In genomic region chr14:72844528-72844927, GRCh38 we compare ENCODE assay signal across 28 cellular contexts.
"Had no signal": no experiment of that assay in that cellular context is flagged by ENCODE, and none has a peak within 500 bp of the region (broad histone marks: within the 10 kb centered on the region; RNA-seq: fewer than 3 reads in every experiment).

No MANE protein-coding gene starts in this region.

- DNase-seq: activated CD4-positive, alpha-beta T cell treated with anti-CD3 and anti-CD28 coated beads for 48 hours; activated CD4-positive, alpha-beta T cell treated with anti-CD3 and anti-CD28 coated beads, Interleukin-2, amount 50 U/mL, for 48 hours; activated CD8-positive, alpha-beta memory T cell treated with anti-CD3 and anti-CD28 coated beads, Interleukin-2, amount 50 U/mL, for 4 hours; activated gamma-delta T cell; activated naive CD4-positive, alpha-beta T cell treated with anti-CD3 and anti-CD28 coated beads, Interleukin-2, amount 10 ng/mL, durations not matched to agents 7 days and 5 days; activated naive CD8-positive, alpha-beta T cell treated with anti-CD3 and anti-CD28 coated beads, Interleukin-2, amount 10 ng/mL, durations not matched to agents 7 days and 5 days; activated T-cell treated with anti-CD3 and anti-CD28 coated beads, Interleukin-2, amount 50 U/mL, for 1 hour; amniotic stem cell; caudate nucleus; cortex of kidney; effector memory CD8-positive, alpha-beta T cell; foreskin melanocyte; kidney glomerular epithelial cell; mesendoderm; natural killer cell; occipital lobe; stimulated activated CD4-positive, alpha-beta T cell treated with anti-CD3 and anti-CD28 coated beads, Interleukin-15, amount 100 ng/mL, for 24 hours; stimulated activated CD4-positive, alpha-beta T cell treated with anti-CD3 and anti-CD28 coated beads, Interleukin-2, amount 100 ng/mL, for 24 hours; stimulated activated naive CD4-positive, alpha-beta T cell; T-helper 9 cell had no signal

- H3K4me1 ChIP-seq: neural progenitor cell, suprapubic skin, tibial nerve had no signal

- H3K4me3 Mint-ChIP-seq: activated naive CD4-positive, alpha-beta T cell treated with anti-CD3 and anti-CD28 coated beads, Interleukin-2, amount 10 ng/mL, durations not matched to agents 7 days and 5 days; activated naive CD8-positive, alpha-beta T cell treated with anti-CD3 and anti-CD28 coated beads, Interleukin-2, amount 10 ng/mL, durations not matched to agents 7 days and 5 days; activated T-helper 1 cell treated with anti-CD3 and anti-CD28 coated beads, Interleukin-12 subunit alpha, Interleukin-12 subunit beta, Interleukin-2, Interleukin-4 antibody, amounts not matched to agents 30 ng/mL and 10 ng/mL and 1 ng/mL, durations not matched to agents 14 hours and 24 hours and 36 hours; effector memory CD8-positive, alpha-beta T cell; natural killer cell; neural progenitor cell had no signal

- H3K4me1 Mint-ChIP-seq: activated naive CD4-positive, alpha-beta T cell treated with anti-CD3 and anti-CD28 coated beads, Interleukin-2, amount 10 ng/mL, durations not matched to agents 7 days and 5 days; natural killer cell; neural progenitor cell had no signal

- H3K36me3 Mint-ChIP-seq: activated naive CD4-positive, alpha-beta T cell treated with anti-CD3 and anti-CD28 coated beads, Interleukin-2, amount 10 ng/mL, durations not matched to agents 7 days and 5 days; natural killer cell; neural progenitor cell had no signal

- H3K79me2 ChIP-seq: parathyroid adenoma had no signal

- H3K4me3 ChIP-seq: lung, neural progenitor cell, right atrium auricular region, suprapubic skin, tibial nerve had no signal

- H3K27me3 ChIP-seq: neural progenitor cell, right atrium auricular region, suprapubic skin, tibial nerve had no signal

- H3K27ac ChIP-seq: neural progenitor cell, parathyroid adenoma, right atrium auricular region, suprapubic skin, tibial nerve, VCaP had no signal

- H3K9me3 ChIP-seq: right atrium auricular region, suprapubic skin, tibial nerve had no signal

- H3K27ac Mint-ChIP-seq: activated naive CD4-positive, alpha-beta T cell treated with anti-CD3 and anti-CD28 coated beads, Interleukin-2, amount 10 ng/mL, durations not matched to agents 7 days and 5 days; activated naive CD8-positive, alpha-beta T cell treated with anti-CD3 and anti-CD28 coated beads, Interleukin-2, amount 10 ng/mL, durations not matched to agents 7 days and 5 days; activated T-helper 1 cell treated with anti-CD3 and anti-CD28 coated beads, Interleukin-12 subunit alpha, Interleukin-12 subunit beta, Interleukin-2, Interleukin-4 antibody, amounts not matched to agents 30 ng/mL and 10 ng/mL and 1 ng/mL, durations not matched to agents 14 hours and 24 hours and 36 hours; effector memory CD8-positive, alpha-beta T cell; natural killer cell; neural progenitor cell had no signal

- H3K36me3 ChIP-seq: neural progenitor cell, right atrium auricular region, suprapubic skin, tibial nerve had no signal

- H2AFZ ChIP-seq: neural progenitor cell, parathyroid adenoma had no signal

- ATAC-seq: effector memory CD8-positive, alpha-beta T cell; natural killer cell had no signal

- H3K9ac ChIP-seq: neural progenitor cell, parathyroid adenoma had no signal

- H3K9me3 Mint-ChIP-seq: activated naive CD4-positive, alpha-beta T cell treated with anti-CD3 and anti-CD28 coated beads, Interleukin-2, amount 10 ng/mL, durations not matched to agents 7 days and 5 days; activated T-helper 1 cell treated with anti-CD3 and anti-CD28 coated beads, Interleukin-12 subunit alpha, Interleukin-12 subunit beta, Interleukin-2, Interleukin-4 antibody, amounts not matched to agents 30 ng/mL and 10 ng/mL and 1 ng/mL, durations not matched to agents 14 hours and 24 hours and 36 hours; effector memory CD8-positive, alpha-beta T cell; natural killer cell had no signal

- H3K4me2 ChIP-seq: neural progenitor cell had no signal
